Comparison of ENCODE assay signal across 8 cellular contexts in genomic region chr17:34039759-34040535, GRCh38.
DNase-seq lines count a peak whose midpoint lies in the region; ATAC-seq and TF ChIP-seq lines count a peak whose summit lies in the region.
"Not testable (repeated sequence)": the region's sequence is repeated elsewhere in the genome, so short reads cannot be mapped to it uniquely, and the experiment has no call there.

No MANE protein-coding gene starts in this region.

- not testable (repeated sequence) for H3K27ac Mint-ChIP-seq in CD8-positive, alpha-beta memory T cell; natural killer cell; stimulated activated effector memory CD8-positive, alpha-beta T cell treated with anti-CD3 and anti-CD28 coated beads, Interleukin-12 subunit alpha, Interleukin-12 subunit beta, amount 100 ng/mL, for 72 hours

- TF ChIP-seq CTCF in IMR-90 (conservative IDR thresholded peaks at IDR 0.05; ENCODE audit: low read depth, low read length); natural killer cell (IDR thresholded peaks at IDR 0.05): not testable (repeated sequence)

- not testable (repeated sequence) for H3K36me3 Mint-ChIP-seq in CD8-positive, alpha-beta memory T cell; natural killer cell; stimulated activated effector memory CD8-positive, alpha-beta T cell treated with anti-CD3 and anti-CD28 coated beads, Interleukin-12 subunit alpha, Interleukin-12 subunit beta, amount 100 ng/mL, for 72 hours

- intact Hi-C loops in IMR-90 (cut with micrococcal nuclease); left cardiac atrium (cut with DNase I); natural killer cell (cut with micrococcal nuclease): not testable (repeated sequence)

- H3K36me3 ChIP-seq in CD8-positive, alpha-beta memory T cell (ENCODE audit: insufficient read depth, low read length); IMR-90 (ENCODE audit: control insufficient read depth, insufficient read depth, low read length); effector memory CD4-positive, alpha-beta T cell (ENCODE audit: control insufficient read depth, insufficient read depth, low read length): not testable (repeated sequence)

- not testable (repeated sequence) for H3K9me3 ChIP-seq in CD8-positive, alpha-beta memory T cell (ENCODE audit: low read length); IMR-90 (ENCODE audit: control insufficient read depth, insufficient read depth, low read length); effector memory CD4-positive, alpha-beta T cell (ENCODE audit: control insufficient read depth, low read length)

- not testable (repeated sequence) for H2AK5ac ChIP-seq in IMR-90 (ENCODE audit: low read depth, low read length)

- not testable (repeated sequence) for H2BK5ac ChIP-seq in IMR-90 (ENCODE audit: low read depth, low read length, poor library complexity, severe bottlenecking)

- not testable (repeated sequence) for H3K4me3 Mint-ChIP-seq in CD8-positive, alpha-beta memory T cell; natural killer cell; stimulated activated effector memory CD8-positive, alpha-beta T cell treated with anti-CD3 and anti-CD28 coated beads, Interleukin-12 subunit alpha, Interleukin-12 subunit beta, amount 100 ng/mL, for 72 hours

- not testable (repeated sequence) for H2AK9ac ChIP-seq in IMR-90 (replicated peaks; ENCODE audit: low read depth, low read length, poor library complexity)

- TF ChIP-seq RAD21 in IMR-90 (IDR thresholded peaks at IDR 0.05; ENCODE audit: low read length): not testable (repeated sequence)

- H4K5ac ChIP-seq in IMR-90 (ENCODE audit: low read depth, low read length): not testable (repeated sequence)

- H3K9me3 Mint-ChIP-seq in CD8-positive, alpha-beta memory T cell; natural killer cell; stimulated activated effector memory CD8-positive, alpha-beta T cell treated with anti-CD3 and anti-CD28 coated beads, Interleukin-12 subunit alpha, Interleukin-12 subunit beta, amount 100 ng/mL, for 72 hours: not testable (repeated sequence)

- not testable (repeated sequence) for H3K9ac ChIP-seq in IMR-90 (ENCODE audit: low read depth, low read length)

- in situ Hi-C loops in IMR-90 (cut with MboI; ENCODE audit: low sequenced_read_pairs): not testable (repeated sequence)

- CTCF ChIA-PET in CD8-positive, alpha-beta memory T cell (lab: Charles Lee); IMR-90 (lab: Yijun Ruan, JAX): not testable (repeated sequence)

- not testable (repeated sequence) for H2AFZ ChIP-seq in IMR-90 (replicated peaks; ENCODE audit: low read length, poor library complexity)

- not testable (repeated sequence) for H2BK20ac ChIP-seq in IMR-90 (ENCODE audit: low read depth, low read length)

- H3K4me3 ChIP-seq in CD8-positive, alpha-beta memory T cell (ENCODE audit: low read length); IMR-90 (ENCODE audit: insufficient read depth, low read depth, low read length); effector memory CD4-positive, alpha-beta T cell (ENCODE audit: insufficient read depth, low read depth, low read length, poor library complexity, severe bottlenecking): not testable (repeated sequence)

- H4K8ac ChIP-seq in IMR-90 (ENCODE audit: low read depth in 2 of 2, low read length in 2 of 2): not testable (repeated sequence)

- H2BK15ac ChIP-seq in IMR-90 (ENCODE audit: low read depth, low read length): not testable (repeated sequence)

- no CpG with 5 or more reads among the region's 69 CpGs for WGBS in IMR-90 (ENCODE audit: extremely low coverage in 2 of 2, insufficient read length in 1 of 2), 2 experiments

- not testable (repeated sequence) for H3K27me3 Mint-ChIP-seq in CD8-positive, alpha-beta memory T cell
- peaks cover 8 to 13% of the 10 kb centered on the region in 2 donors for H3K27me3 Mint-ChIP-seq in natural killer cell (ENCODE audit: low read depth in 2 of 2)

- dilution Hi-C loops in IMR-90 (cut with HindIII; ENCODE audit: low sequenced_read_pairs, unreplicated experiment): not testable (repeated sequence)

- H2BK120ac ChIP-seq in IMR-90 (ENCODE audit: low read depth, low read length): not testable (repeated sequence)

- ATAC-seq in IMR-90 (ENCODE audit: low read depth): peak; percentile 53; the same call in 1 of the 2 replicates
- peak; percentile 64 to 71 for ATAC-seq in activated CD4-positive, CD25-positive, alpha-beta regulatory T cell treated with anti-CD3 and anti-CD28 coated beads, Interleukin-2, amount 50 U/mL, for 24 hours
- ATAC-seq in left cardiac atrium: peak; percentile 53 to 85
- peak; percentile 83 to 95 (median 94) for ATAC-seq in natural killer cell
- peak; percentile 84 for ATAC-seq in stimulated activated effector memory CD8-positive, alpha-beta T cell treated with anti-CD3 and anti-CD28 coated beads, Interleukin-12 subunit alpha, Interleukin-12 subunit beta, amount 100 ng/mL, for 72 hours

- H3K14ac ChIP-seq in IMR-90 (replicated peaks; ENCODE audit: low read depth, low read length): not testable (repeated sequence)

- H3K27ac ChIP-seq in CD8-positive, alpha-beta memory T cell (ENCODE audit: low read depth, low read length); IMR-90 (ENCODE audit: insufficient read depth, low read length); effector memory CD4-positive, alpha-beta T cell (ENCODE audit: insufficient read depth, low read length, poor library complexity, severe bottlenecking): not testable (repeated sequence)

- not testable (repeated sequence) for H4K20me1 ChIP-seq in IMR-90 (ENCODE audit: insufficient read depth, low read length)

- not testable (repeated sequence) for H3K27me3 ChIP-seq in CD8-positive, alpha-beta memory T cell (ENCODE audit: insufficient read depth, low read length, poor library complexity, severe bottlenecking); IMR-90 (ENCODE audit: control insufficient read depth, insufficient read depth, low read length); effector memory CD4-positive, alpha-beta T cell (replicated peaks; ENCODE audit: control insufficient read depth, insufficient read depth, low read length, poor library complexity, severe bottlenecking)

- H3K4me2 ChIP-seq in IMR-90 (ENCODE audit: low read depth, low read length): not testable (repeated sequence)

- not testable (repeated sequence) for H3K4ac ChIP-seq in IMR-90 (ENCODE audit: low read depth, low read length)

- H3K4me1 Mint-ChIP-seq in CD8-positive, alpha-beta memory T cell; natural killer cell; stimulated activated effector memory CD8-positive, alpha-beta T cell treated with anti-CD3 and anti-CD28 coated beads, Interleukin-12 subunit alpha, Interleukin-12 subunit beta, amount 100 ng/mL, for 72 hours: not testable (repeated sequence)

- POLR2A ChIA-PET in CD8-positive, alpha-beta memory T cell (lab: Charles Lee); IMR-90 (lab: Charles Lee; ENCODE audit: unreplicated experiment): not testable (repeated sequence)

- not testable (repeated sequence) for H3K23ac ChIP-seq in IMR-90 (ENCODE audit: low read depth, low read length)

- H4K91ac ChIP-seq in IMR-90 (ENCODE audit: insufficient read depth, low read depth, low read length): not testable (repeated sequence)

- H3K4me1 ChIP-seq in CD8-positive, alpha-beta memory T cell (ENCODE audit: insufficient read depth, low read length); IMR-90 (ENCODE audit: control insufficient read depth, insufficient read depth, low read length); effector memory CD4-positive, alpha-beta T cell (ENCODE audit: control insufficient read depth, insufficient read depth, low read length, poor library complexity, severe bottlenecking): not testable (repeated sequence)

- H3K18ac ChIP-seq in IMR-90 (ENCODE audit: low read depth, low read length): not testable (repeated sequence)

- peak in 4 of 5 donors; percentile 15 to 69 (median 32) for DNase-seq in CD8-positive, alpha-beta memory T cell
- peak; percentile 18 for DNase-seq in IMR-90
- peak; percentile 70 for DNase-seq in activated effector memory CD4-positive, alpha-beta T cell treated with anti-CD3 and anti-CD28 coated beads, Interleukin-2, amount 50 U/mL, for 16 hours
- peak; percentile 21 to 38 (median 21) for DNase-seq in effector memory CD4-positive, alpha-beta T cell
- not testable (repeated sequence) for DNase-seq in left cardiac atrium; natural killer cell; stimulated activated effector memory CD8-positive, alpha-beta T cell treated with anti-CD3 and anti-CD28 coated beads, Interleukin-12 subunit alpha, Interleukin-12 subunit beta, amount 100 ng/mL, for 72 hours (ENCODE audit: low spot score in 2 of 2)

- H3K56ac ChIP-seq in IMR-90 (ENCODE audit: extremely low read depth, insufficient read depth, low read length): not testable (repeated sequence)

- not testable (repeated sequence) for H3K9me1 ChIP-seq in IMR-90 (ENCODE audit: insufficient read depth, low read length)

- TF ChIP-seq POLR2A in IMR-90 (IDR thresholded peaks at IDR 0.05; ENCODE audit: low read depth, low read length): not testable (repeated sequence)

- not testable (repeated sequence) for H3K79me1 ChIP-seq in IMR-90 (ENCODE audit: low read depth in 1 of 2, low read length in 2 of 2)

- BruUV-seq in IMR-90 (replicated peaks; lab: Mats Ljungman, UMichigan): not testable (repeated sequence)
